In genomic region chr2:19876751-19877150, GRCh38 we compare ENCODE assay signal across 19 cellular contexts. TPM values are rescaled to one million over a fixed set of nuclear protein-coding genes. Genes with fewer than 3 reads are reported as not detected.
DNase-seq lines count a peak whose midpoint lies in the region; TF ChIP-seq lines count a peak whose summit lies in the region.
"Had no signal": no experiment of that assay in that cellular context is flagged by ENCODE, and none has a peak within 500 bp of the region (broad histone marks: within the 10 kb centered on the region; RNA-seq: fewer than 3 reads in every experiment).

No MANE protein-coding gene starts in this region.

- H3K9ac ChIP-seq in endodermal cell (ENCODE audit: extremely low read depth, low read length, poor library complexity, severe bottlenecking): no peak overlapping the region

- no peak for TF ChIP-seq POLR2A in Peyer's patch (IDR thresholded peaks at IDR 0.05)

- DNase-seq in Daoy (ENCODE audit: low read depth) (peak; percentile 54), SJCRH30 (peak; percentile 19 to 45), endodermal cell (peak; percentile 9), osteocyte (ENCODE audit: extremely low spot score, unreplicated experiment) (peak; percentile 32), NCI-H748 treated with DMSO at 0.1 percent for 48 hours (lab: John Stamatoyannopoulos, UW) (no peak), iPS-NIHi7 (ENCODE audit: extremely low spot score) (no peak), Peyer's patch (no peak)
- DNase-seq: ACHN; C1 segment of cervical spinal cord; CD8-positive, alpha-beta memory T cell; DMS53; KBM-7; MV-4-11; NCI-H1694 treated with DMSO at 0.1 percent for 48 hours; NCI-H2107; NCI-H2227 treated with DMSO at 0.1 percent for 48 hours; NCI-H510A treated with DMSO at 0.1 percent for 48 hours; NCI-H82; PC-3 had no signal

- no peaks in the 10 kb centered on the region for H3K4me1 Mint-ChIP-seq in endodermal cell
- H3K4me1 Mint-ChIP-seq in osteocyte (ENCODE audit: unreplicated experiment): peaks cover 5% of the 10 kb centered on the region

- TF ChIP-seq CTCF in endodermal cell (conservative IDR thresholded peaks at IDR 0.05) (no peak), osteocyte (IDR thresholded peaks at IDR 0.05) (no peak), Peyer's patch (IDR thresholded peaks at IDR 0.05) (no peak)

- H3K27me3 ChIP-seq in SJCRH30: no peaks in the 10 kb centered on the region
- peaks cover 3% of the 10 kb centered on the region for H3K27me3 ChIP-seq in endodermal cell (ENCODE audit: control insufficient read depth, insufficient read depth, low read length, poor library complexity, severe bottlenecking)
- no peaks in the 10 kb centered on the region for H3K27me3 ChIP-seq in Peyer's patch

- H3K36me3 ChIP-seq in SJCRH30 (no peaks in the 10 kb centered on the region), endodermal cell (ENCODE audit: control insufficient read depth, insufficient read depth, low read length) (no peaks in the 10 kb centered on the region), Peyer's patch (no peaks in the 10 kb centered on the region)

- no peak overlapping the region for H3K4me3 ChIP-seq in SJCRH30
- H3K4me3 ChIP-seq in endodermal cell (ENCODE audit: low read length): no peak overlapping the region
- no peak overlapping the region for H3K4me3 ChIP-seq in Peyer's patch

- no peak overlapping the region for H3K4me3 Mint-ChIP-seq in endodermal cell
- H3K4me3 Mint-ChIP-seq in osteocyte (ENCODE audit: unreplicated experiment): no peak overlapping the region
- H3K4me3 Mint-ChIP-seq: CD8-positive, alpha-beta memory T cell had no signal

- H3K4me1 ChIP-seq in SJCRH30: no peaks in the 10 kb centered on the region
- H3K4me1 ChIP-seq in endodermal cell (ENCODE audit: control insufficient read depth, insufficient read depth, low read length): no peaks in the 10 kb centered on the region
- H3K4me1 ChIP-seq in Peyer's patch: no peaks in the 10 kb centered on the region

- WGBS in endodermal cell (ENCODE audit: insufficient coverage in 1 of 2, insufficient read length in 1 of 2), 2 experiments: 91% methylated on average over 4 of the region's 4 CpGs; no CpG with 5 or more reads in 1 of the 2 experiments

- H3K9me3 Mint-ChIP-seq in endodermal cell (no peaks in the 10 kb centered on the region), osteocyte (ENCODE audit: unreplicated experiment) (no peaks in the 10 kb centered on the region)
- H3K9me3 Mint-ChIP-seq: CD8-positive, alpha-beta memory T cell had no signal

- no peak overlapping the region for H3K27ac ChIP-seq in SJCRH30
- no peak overlapping the region for H3K27ac ChIP-seq in endodermal cell (ENCODE audit: low read depth, low read length)
- H3K27ac ChIP-seq in Peyer's patch: no peak overlapping the region

- H3K27ac Mint-ChIP-seq in endodermal cell (no peak overlapping the region), osteocyte (ENCODE audit: unreplicated experiment) (no peak overlapping the region)

- H3K9me3 ChIP-seq in SJCRH30 (replicated peaks) (no peaks in the 10 kb centered on the region), endodermal cell (ENCODE audit: control insufficient read depth, low read length) (no peaks in the 10 kb centered on the region), Peyer's patch (no peaks in the 10 kb centered on the region)

- no peaks in the 10 kb centered on the region for H3K36me3 Mint-ChIP-seq in endodermal cell (ENCODE audit: low read depth)
- H3K36me3 Mint-ChIP-seq in osteocyte (ENCODE audit: unreplicated experiment): peaks cover 2% of the 10 kb centered on the region

- H3K27me3 Mint-ChIP-seq in endodermal cell (ENCODE audit: insufficient read depth) (peaks cover 14% of the 10 kb centered on the region), osteocyte (ENCODE audit: unreplicated experiment) (no peaks in the 10 kb centered on the region)
- H3K27me3 Mint-ChIP-seq: CD8-positive, alpha-beta memory T cell had no signal

RNA-seq across cellular contexts. Expression of gene TTC32, which starts 25.0 kb away (rescaled TPM):
- total RNA-seq in Daoy (2014; rRNA removed; shearing (Covaris generic)): 4.8 and 7.9 TPM in 2 replicates
- total RNA-seq in SJCRH30 (2014; rRNA removed; shearing (Covaris generic)): 17.4 and 21.1 TPM in 2 replicates
- total RNA-seq in endodermal cell (10 to 100 TPM; 10.2 to 13.0 TPM), osteocyte (13.1 and 16.1 TPM in 2 replicates), Peyer's patch (10 to 100 TPM; 15.2 to 30.5 (median 21.4) TPM)
- 19.4 TPM for polyA plus RNA-seq in endodermal cell (2013, experiment 1 of 2)
- polyA plus RNA-seq in endodermal cell (2013, experiment 2 of 2): 19.7 TPM

Comparison
In these comparisons a context has a peak if more than half of its experiments do, and no peak if none do; other contexts are left out.
1. DNase-seq: peak in Daoy (single experiment), SJCRH30 (2 of 2), endodermal cell (single experiment) and osteocyte (single experiment); none in NCI-H748 treated with DMSO at 0.1 percent for 48 hours (single experiment), iPS-NIHi7 (single experiment) and Peyer's patch (0 of 3).